ENCODE assay signal across 25 cellular contexts in genomic region chr15:73056460-73056859, GRCh38. TPM values are rescaled to one million over a fixed set of nuclear protein-coding genes. Genes with fewer than 3 reads are reported as not detected.
DNase-seq lines count a peak whose midpoint lies in the region; ATAC-seq, FAIRE-seq and TF ChIP-seq lines count a peak whose summit lies in the region.
"Had no signal": no experiment of that assay in that cellular context is flagged by ENCODE, and none has a peak within 500 bp of the region (broad histone marks: within the 10 kb centered on the region; RNA-seq: fewer than 3 reads in every experiment).

No MANE protein-coding gene starts in this region.

- peaks cover 4% of the 10 kb centered on the region for H4K20me1 ChIP-seq in osteoblast (ENCODE audit: insufficient read depth, low read length)

- H3K4me1 ChIP-seq in HEK293 (ENCODE audit: control insufficient read depth, insufficient read depth, low read length) (peaks cover 23% of the 10 kb centered on the region), osteoblast (ENCODE audit: insufficient read depth, low read length) (peaks cover 5% of the 10 kb centered on the region)
- H3K4me1 ChIP-seq: BE2C had no signal

- DNase-seq in HTR-8/SVneo (ENCODE audit: insufficient read length, low spot score) (no peak), osteoblast (ENCODE audit: insufficient read length, low spot score, missing footprints) (peak; percentile 23), head of caudate nucleus (no peak)
- DNase-seq: 8988T; ACHN; BE2C; C1 segment of cervical spinal cord; CD4-positive, alpha-beta memory T cell; CD4-positive, CD25-positive, alpha-beta regulatory T cell; CD8-positive, alpha-beta memory T cell; COR-L47; DMS 273 treated with DMSO at 0.1 percent for 48 hours; DMS153; DMS53; DMS79; DND-41; EL; GDM1 had no signal

- H3K4me2 ChIP-seq in osteoblast (ENCODE audit: insufficient read depth, low read length): no peak overlapping the region
- H3K4me2 ChIP-seq: BLaER1 had no signal

- H3K36me3 ChIP-seq in HEK293 (ENCODE audit: control insufficient read depth in 2 of 2, insufficient read depth in 1 of 2, low read length in 2 of 2) (peaks cover 0 to 6% of the 10 kb centered on the region in 2 experiments; a peak in 2 of 3 replicates), osteoblast (ENCODE audit: insufficient read depth, low read length) (no peaks in the 10 kb centered on the region)
- H3K36me3 ChIP-seq: BE2C, BLaER1 had no signal

- peaks cover 26% of the 10 kb centered on the region for H3K27me3 ChIP-seq in osteoblast (ENCODE audit: insufficient read depth, low read length)

- ATAC-seq in GM18502 (IDR thresholded peaks at IDR 0.05; ENCODE audit: poor library complexity, unreplicated experiment) (no peak), GM19035 (IDR thresholded peaks at IDR 0.05; ENCODE audit: unreplicated experiment) (no peak)
- ATAC-seq: GM12878 had no signal

- POLR2A ChIA-PET in HEK293 (lab: Yijun Ruan, JAX): no interaction called here

- peak; percentile 68 for FAIRE-seq in HTR-8/SVneo (lab: Jason Lieb, UNC)
- FAIRE-seq: A204.1, GM12878, GM12892 had no signal

- intact Hi-C loops in head of caudate nucleus (cut with DNase I): no loop called here

- no peak for TF ChIP-seq CTCF in HEK293 (tag by site-specific recombination; IDR thresholded peaks at IDR 0.05)
- TF ChIP-seq CTCF in osteoblast (IDR thresholded peaks at IDR 0.05; ENCODE audit: extremely low read depth, low read depth, low read length): no peak

- no peak overlapping the region for H2AFZ ChIP-seq in osteoblast (ENCODE audit: low read length)

- no peak overlapping the region for H3K4me3 ChIP-seq in HEK293 (ENCODE audit: low read depth, low read length)
- H3K4me3 ChIP-seq in osteoblast (ENCODE audit: insufficient read depth, low read length): no peak overlapping the region
- H3K4me3 ChIP-seq: BLaER1, GM12878 had no signal

- CTCF ChIA-PET in HEK293 (lab: Yijun Ruan, JAX): interaction anchor here (0.5 to 1.3 kb wide), 2 partner anchors 8 to 470 kb away, joined by 3 to 5 read pairs; no protein-coding TSS in a partner anchor

- H3K9me3 ChIP-seq in HEK293 (ENCODE audit: control insufficient read depth, insufficient read depth, low read depth, low read length) (no peaks in the 10 kb centered on the region), osteoblast (ENCODE audit: low read depth, low read length) (no peaks in the 10 kb centered on the region)
- H3K9me3 ChIP-seq: BE2C, BLaER1 had no signal

- H3K79me2 ChIP-seq in osteoblast (ENCODE audit: insufficient read depth, low read length): no peaks in the 10 kb centered on the region

- H3K27ac ChIP-seq in HEK293 (ENCODE audit: extremely low read depth, low read depth, low read length): no peak overlapping the region
- H3K27ac ChIP-seq in osteoblast (ENCODE audit: low read depth, low read length): no peak overlapping the region
- H3K27ac ChIP-seq: BLaER1 had no signal

TF ChIP-seq in HEK293, 187 proteins besides CTCF, POLR2A, EP300 and RAD21:
- TF ChIP-seq ZNF324 (tag by site-specific recombination; IDR thresholded peaks at IDR 0.05) (no peak), MEIS1 (CRISPR knock-in tag; IDR thresholded peaks at IDR 0.05; ENCODE audit: borderline replicate concordance) (no peak), ZNF214 (tag by site-specific recombination; IDR thresholded peaks at IDR 0.05; ENCODE audit: borderline replicate concordance) (no peak), ZNF121 (tag by site-specific recombination; IDR thresholded peaks at IDR 0.05) (no peak), ZNF513 (tag by site-specific recombination; IDR thresholded peaks at IDR 0.05) (no peak), HOXA7 (CRISPR knock-in tag; IDR thresholded peaks at IDR 0.05; ENCODE audit: borderline replicate concordance) (no peak), ZNF518A (tag by site-specific recombination; conservative IDR thresholded peaks at IDR 0.05; ENCODE audit: low read depth) (no peak), ZNF132 (tag by site-specific recombination; IDR thresholded peaks at IDR 0.05; ENCODE audit: borderline replicate concordance) (no peak), KLF8 (tag by site-specific recombination; IDR thresholded peaks at IDR 0.05) (no peak), RBAK (tag by site-specific recombination; IDR thresholded peaks at IDR 0.05) (no peak), ZFP69B (tag by site-specific recombination; IDR thresholded peaks at IDR 0.05) (peak; percentile 88), ZNF692 (tag by site-specific recombination; IDR thresholded peaks at IDR 0.05) (peak; percentile 91), ZNF830 (tag by site-specific recombination; IDR thresholded peaks at IDR 0.05; ENCODE audit: low read depth) (no peak), ZNF426 (tag by site-specific recombination; IDR thresholded peaks at IDR 0.05) (no peak), GFI1B (tag by site-specific recombination; IDR thresholded peaks at IDR 0.05) (no peak)

RNA-seq across cellular contexts. Expression of gene NEO1, which starts 4.2 kb away (rescaled TPM):
- total RNA-seq in osteoblast: 55.4 and 64.2 TPM in 2 replicates
